Comparison of ENCODE assay signal across 8 cellular contexts in genomic region chr5:40680741-40681350, GRCh38. TPM values are rescaled to one million over a fixed set of nuclear protein-coding genes. Genes with fewer than 3 reads are reported as not detected.
A peak's percentile ranks its signal among the peaks of the same experiment; 100 is the strongest.
DNase-seq lines count a peak whose midpoint lies in the region; ATAC-seq and TF ChIP-seq lines count a peak whose summit lies in the region.

No MANE protein-coding gene starts in this region.

- H3K36me3 ChIP-seq in A673 (ENCODE audit: insufficient read depth, low read length, poor library complexity, severe bottlenecking), result no peaks in the 10 kb centered on the region

- peak overlapping the region; percentile 65 for H3K4me3 ChIP-seq in A673 (ENCODE audit: low read depth, low read length, poor library complexity, severe bottlenecking)

- peak; percentile 38 for DNase-seq in A673 (ENCODE audit: low spot score)
- DNase-seq in activated T-helper 1 cell treated with Interleukin-2 at 50 U/mL for 16 hours (ENCODE audit: low read depth), result peak; percentile 23
- peak; percentile 36 for DNase-seq in germinal center (ENCODE audit: low spot score)
- DNase-seq in pons (ENCODE audit: low spot score), result peak; percentile 19
- no peak for DNase-seq in EL
- DNase-seq in RPMI8226, result no peak

- H3K9me3 ChIP-seq in A673 (ENCODE audit: low read depth, low read length, poor library complexity, severe bottlenecking), result no peaks in the 10 kb centered on the region

- TF ChIP-seq CTCF in A673 (conservative IDR thresholded peaks at IDR 0.05; ENCODE audit: low read depth, low read length), result 0 out of 2 replicates have a peak, but pooled peaks have one; percentile 25

- ATAC-seq in HG03175 (IDR thresholded peaks at IDR 0.05; ENCODE audit: unreplicated experiment) (peak; percentile 15), HG03139 (IDR thresholded peaks at IDR 0.05; ENCODE audit: unreplicated experiment) (no peak)

- H3K27ac ChIP-seq in A673 (ENCODE audit: low read depth, low read length, poor library complexity, severe bottlenecking), result no peak overlapping the region

- POLR2A ChIA-PET in A673 (lab: Charles Lee; ENCODE audit: low non-redundant PET), result no interaction called here

- intact Hi-C loops in A673 (cut with micrococcal nuclease; ENCODE audit: unreplicated experiment), result loop anchor here (10.0 kb wide), 2 partner anchors 296 to 516 kb away; no protein-coding TSS in a partner anchor

- H3K27me3 ChIP-seq in A673 (replicated peaks; ENCODE audit: insufficient read depth, low read depth, low read length, poor library complexity), result peaks cover 11% of the 10 kb centered on the region

- no TSS peak for BruUV-seq in A673 (replicated peaks; lab: Mats Ljungman, UMichigan)

- CTCF ChIA-PET in A673 (lab: Charles Lee), result interaction anchor here (0.5 to 0.9 kb wide), 2 partner anchors 293 to 732 kb away, joined by 4 to 6 read pairs; no protein-coding TSS in a partner anchor

- H3K4me1 ChIP-seq in A673 (ENCODE audit: insufficient read depth, low read length, poor library complexity, severe bottlenecking), result peaks cover 26% of the 10 kb centered on the region

RNA-seq across cellular contexts. Expression of gene PTGER4, which starts 1.1 kb away (rescaled TPM):
- total RNA-seq in A673 (2021), result 2.1 and 2.5 TPM in 2 replicates

Comparison
In these comparisons a context has a peak if more than half of its experiments do, and no peak if none do; other contexts are left out.
1. DNase-seq: peak in A673 (single experiment), activated T-helper 1 cell treated with Interleukin-2 at 50 U/mL for 16 hours (single experiment), germinal center (single experiment) and pons (single experiment); none in EL (single experiment) and RPMI8226 (single experiment).